Comparison of ENCODE assay signal across 20 cellular contexts in genomic region chr15:70083423-70083822, GRCh38. TPM values are rescaled to one million over a fixed set of nuclear protein-coding genes. Genes with fewer than 3 reads are reported as not detected.
DNase-seq lines count a peak whose midpoint lies in the region; ATAC-seq, FAIRE-seq and TF ChIP-seq lines count a peak whose summit lies in the region.
"Had no signal": no experiment of that assay in that cellular context is flagged by ENCODE, and none has a peak within 500 bp of the region (broad histone marks: within the 10 kb centered on the region; RNA-seq: fewer than 3 reads in every experiment).

No MANE protein-coding gene starts in this region.

- CTCF ChIA-PET in H1 (lab: Charles Lee; ENCODE audit: partially characterized antibody) = interaction anchor here (0.8 to 1.4 kb wide), 5 partner anchors 9 to 57 kb away, joined by 3 to 7 read pairs (median 3); partner anchors contain the start of gene TLE3

- H3K18ac ChIP-seq in H1 (ENCODE audit: extremely low read depth, low read length) = no peak overlapping the region; the same call in 1 of the 2 replicates

- H3K4me1 ChIP-seq in H1 (replicated peaks in 1 of 4; ENCODE audit: control insufficient read depth in 3 of 4, insufficient read depth in 4 of 4, low read length in 3 of 4) = peaks cover 16 to 57% (median 48%) of the 10 kb centered on the region in 4 experiments

- no peak overlapping the region for H2BK15ac ChIP-seq in H1 (ENCODE audit: low read length)

- no peak overlapping the region for H2AFZ ChIP-seq in H1 (ENCODE audit: low read length)

- no peak overlapping the region for H3K56ac ChIP-seq in H1 (replicated peaks; ENCODE audit: insufficient read length, low read depth, low read length)

- H3K23ac ChIP-seq in H1 (ENCODE audit: insufficient read length) = no peak overlapping the region

- peak overlapping the region; percentile 66 for H3K27ac Mint-ChIP-seq in stimulated activated naive CD8-positive, alpha-beta T cell treated with anti-CD3 and anti-CD28 coated beads, Interleukin-15, Interleukin-2, amounts not matched to agents 100 ng/mL and 50 ng/mL, for 24 hours
- peak overlapping the region in 1 of 2 donors; percentile 48 for H3K27ac Mint-ChIP-seq in stimulated activated naive CD8-positive, alpha-beta T cell treated with anti-CD3 and anti-CD28 coated beads, Interleukin-15, amount 100 ng/mL, for 72 hours
- H3K27ac Mint-ChIP-seq: activated CD4-positive, alpha-beta T cell treated with anti-CD3 and anti-CD28 coated beads for 36 hours; activated T-helper 1 cell treated with anti-CD3 and anti-CD28 coated beads, Interleukin-12 subunit alpha, Interleukin-12 subunit beta, Interleukin-2, Interleukin-4 antibody, amounts not matched to agents 30 ng/mL and 10 ng/mL and 1 ng/mL, durations not matched to agents 14 hours and 24 hours and 36 hours had no signal

- no peaks in the 10 kb centered on the region for H3K27me3 Mint-ChIP-seq in stimulated activated naive CD8-positive, alpha-beta T cell treated with anti-CD3 and anti-CD28 coated beads, Interleukin-15, Interleukin-2, amounts not matched to agents 100 ng/mL and 50 ng/mL, for 24 hours
- H3K27me3 Mint-ChIP-seq in stimulated activated naive CD8-positive, alpha-beta T cell treated with anti-CD3 and anti-CD28 coated beads, Interleukin-15, amount 100 ng/mL, for 72 hours = no peaks in the 10 kb centered on the region
- H3K27me3 Mint-ChIP-seq: activated CD4-positive, alpha-beta T cell treated with anti-CD3 and anti-CD28 coated beads for 36 hours had no signal

- H2AK5ac ChIP-seq in H1 (ENCODE audit: low read depth, low read length) = 0 out of 2 replicates have a peak overlapping the region, but pooled peaks have one; percentile 71

- no peak overlapping the region for H2BK20ac ChIP-seq in H1 (ENCODE audit: low read length)

- no peak overlapping the region for H3K14ac ChIP-seq in H1 (ENCODE audit: insufficient read length)

- peak overlapping the region; percentile 82 for H2BK120ac ChIP-seq in H1 (replicated peaks; ENCODE audit: low read depth, low read length)

- peaks cover 52% of the 10 kb centered on the region for H3K4me1 Mint-ChIP-seq in stimulated activated naive CD8-positive, alpha-beta T cell treated with anti-CD3 and anti-CD28 coated beads, Interleukin-15, Interleukin-2, amounts not matched to agents 100 ng/mL and 50 ng/mL, for 24 hours (ENCODE audit: low read depth)
- H3K4me1 Mint-ChIP-seq in stimulated activated naive CD8-positive, alpha-beta T cell treated with anti-CD3 and anti-CD28 coated beads, Interleukin-15, amount 100 ng/mL, for 72 hours = peaks cover 78% of the 10 kb centered on the region

- no peak overlapping the region for H4K8ac ChIP-seq in H1 (ENCODE audit: extremely low read depth, insufficient read depth, low read length)

- DNase-seq in stimulated activated naive CD8-positive, alpha-beta T cell treated with anti-CD3 and anti-CD28 coated beads, Interleukin-15, Interleukin-2, amounts not matched to agents 100 U/mL and 50 U/mL, for 24 hours = no peak
- DNase-seq in NCI-H82 (lab: John Stamatoyannopoulos, UW) (peak; percentile 77), H1 (ENCODE audit: low read depth in 1 of 2, low spot score in 2 of 2) (no peak)
- no peak for DNase-seq in stimulated activated naive CD8-positive, alpha-beta T cell treated with anti-CD3 and anti-CD28 coated beads, Interleukin-15, amount 100 ng/mL, for 72 hours
- DNase-seq in activated CD8-positive, alpha-beta memory T cell treated with anti-CD3 and anti-CD28 coated beads, Interleukin-2, amount 50 U/mL, for 48 hours = no peak
- DNase-seq: activated CD4-positive, alpha-beta T cell treated with anti-CD3 and anti-CD28 coated beads for 36 hours; BE2C; erythroblast; NCI-H187 treated with DMSO at 0.1 percent for 48 hours; right lobe of liver; SHP77; stimulated activated CD4-positive, alpha-beta T cell treated with anti-CD3 and anti-CD28 coated beads, Interleukin-2, amount 100 ng/mL, for 48 hours; stimulated activated CD8-positive, alpha-beta memory T cell treated with anti-CD3 and anti-CD28 coated beads, Interleukin-4, amount 100 ng/mL, for 48 hours; thyroid gland had no signal

- no peak overlapping the region for H3K4ac ChIP-seq in H1 (replicated peaks; ENCODE audit: insufficient read length, low read depth, low read length)

- H4K5ac ChIP-seq in H1 (ENCODE audit: insufficient read length, low read depth, low read length) = no peak overlapping the region

- H4K91ac ChIP-seq in H1 (replicated peaks; ENCODE audit: insufficient read length, low read length) = no peak overlapping the region

- H3K36me3 ChIP-seq in H1 (ENCODE audit: control insufficient read depth in 2 of 4, insufficient read depth in 4 of 4, low read length in 3 of 4) = peaks cover 0 to 75% (median 5%) of the 10 kb centered on the region in 4 experiments; a peak in 7 of 8 replicates

- ATAC-seq in stimulated activated naive CD8-positive, alpha-beta T cell treated with anti-CD3 and anti-CD28 coated beads, Interleukin-15, Interleukin-2, amounts not matched to agents 100 U/mL and 50 U/mL, for 24 hours = no peak
- no peak for ATAC-seq in stimulated activated naive CD8-positive, alpha-beta T cell treated with anti-CD3 and anti-CD28 coated beads, Interleukin-15, amount 100 ng/mL, for 72 hours
- no peak for ATAC-seq in HG03095 (IDR thresholded peaks at IDR 0.05; ENCODE audit: unreplicated experiment)
- ATAC-seq in HG02973 (IDR thresholded peaks at IDR 0.05; ENCODE audit: unreplicated experiment) = no peak
- ATAC-seq: right lobe of liver had no signal

- H3K36me3 Mint-ChIP-seq in stimulated activated naive CD8-positive, alpha-beta T cell treated with anti-CD3 and anti-CD28 coated beads, Interleukin-15, Interleukin-2, amounts not matched to agents 100 ng/mL and 50 ng/mL, for 24 hours (ENCODE audit: low read depth) = peaks cover 79% of the 10 kb centered on the region

- no peak for TF ChIP-seq CTCF in H1 (IDR thresholded peaks at IDR 0.05; ENCODE audit: control extremely low read depth in 1 of 3, insufficient read depth in 1 of 3, low read depth in 1 of 3, low read length in 3 of 3)

- POLR2A ChIA-PET in H1 (lab: Charles Lee; ENCODE audit: partially characterized antibody) = interaction anchor here (1.1 to 8.8 kb wide), 4 partner anchors 14 to 243 kb away, joined by 3 to 136 read pairs (median 3); partner anchors contain the start of gene TLE3

- TF ChIP-seq EP300 in H1 (IDR thresholded peaks at IDR 0.05; ENCODE audit: borderline replicate concordance in 1 of 2, low read depth in 2 of 2, low read length in 2 of 2) = no peak; a peak in 1 of 3 replicates

- no CpG with 5 or more reads among the region's 1 CpG for WGBS in H1 (ENCODE audit: extremely low coverage in 1 of 2, insufficient coverage in 1 of 2, insufficient read length in 1 of 2, insufficient replicate concordance in 2 of 2, low coverage in 1 of 2, low lambda C conversion rate in 2 of 2, missing lambda C conversion rate in 1 of 2), 2 experiments

- FAIRE-seq in H1 (lab: Jason Lieb, UNC) = peak; percentile 7
- FAIRE-seq: colon, islet of Langerhans had no signal

- H3K27ac ChIP-seq in H1 (ENCODE audit: low read depth, low read length) = no peak overlapping the region
- H3K27ac ChIP-seq: right lobe of liver, thyroid gland had no signal

- TF ChIP-seq RAD21 in H1 (IDR thresholded peaks at IDR 0.05 in 1 of 2, conservative IDR thresholded peaks at IDR 0.05 in 1 of 2; ENCODE audit: low read depth in 2 of 2, low read length in 2 of 2) = no peak

- H3K23me2 ChIP-seq in H1 (ENCODE audit: low read depth, low read length) = no peaks in the 10 kb centered on the region; the same call in 1 of the 2 replicates

- peaks cover 24 to 93% of the 10 kb centered on the region in 2 experiments for H3K79me2 ChIP-seq in H1 (ENCODE audit: control insufficient read depth in 1 of 2, insufficient read depth in 2 of 2, low read length in 2 of 2)

- peak overlapping the region; percentile 63 to 68 for H3K4me2 ChIP-seq in H1 (ENCODE audit: insufficient read depth in 1 of 2, low read depth in 2 of 2, low read length in 2 of 2)

- H4K20me1 ChIP-seq in H1 (replicated peaks in 1 of 2; ENCODE audit: control insufficient read depth in 1 of 2, insufficient read depth in 2 of 2, low read length in 2 of 2) = peaks cover 11 to 19% of the 10 kb centered on the region in 2 experiments

- H2BK12ac ChIP-seq in H1 (ENCODE audit: low read depth, low read length) = no peak overlapping the region

- H3K4me3 Mint-ChIP-seq in stimulated activated naive CD8-positive, alpha-beta T cell treated with anti-CD3 and anti-CD28 coated beads, Interleukin-15, Interleukin-2, amounts not matched to agents 100 ng/mL and 50 ng/mL, for 24 hours = peak overlapping the region; percentile 39
- H3K4me3 Mint-ChIP-seq in stimulated activated naive CD8-positive, alpha-beta T cell treated with anti-CD3 and anti-CD28 coated beads, Interleukin-15, amount 100 ng/mL, for 72 hours = peak overlapping the region; percentile 14 to 32
- H3K4me3 Mint-ChIP-seq: activated CD4-positive, alpha-beta T cell treated with anti-CD3 and anti-CD28 coated beads for 36 hours had no signal

- peak overlapping the region in 1 of 4 experiments; percentile 44; a peak in 1 of 7 replicates for H3K9ac ChIP-seq in H1 (replicated peaks in 1 of 4; ENCODE audit: extremely low read depth in 1 of 4, low read depth in 3 of 4, low read length in 3 of 4)

- H3K9me3 ChIP-seq in H1 (ENCODE audit: insufficient read depth in 2 of 2, low read depth in 1 of 2, low read length in 1 of 2) = no peaks in the 10 kb centered on the region
- H3K9me3 ChIP-seq: BE2C, right lobe of liver, thyroid gland had no signal

- no peaks in the 10 kb centered on the region for H3K27me3 ChIP-seq in H1 (replicated peaks in 1 of 4; ENCODE audit: control insufficient read depth in 3 of 4, extremely low read depth in 1 of 4, insufficient read depth in 3 of 4, low read length in 3 of 4)
- H3K27me3 ChIP-seq: BE2C, right lobe of liver, thyroid gland had no signal

- peak overlapping the region in 3 of 4 experiments; percentile 17 to 44 (median 19); a peak in 6 of 8 replicates for H3K4me3 ChIP-seq in H1 (ENCODE audit: extremely low read depth in 1 of 4, insufficient read depth in 2 of 4, low read depth in 3 of 4, low read length in 4 of 4)
- H3K4me3 ChIP-seq: right lobe of liver, thyroid gland had no signal

- peaks cover 24% of the 10 kb centered on the region; the same call in 1 of the 2 replicates for H3K79me1 ChIP-seq in H1 (ENCODE audit: low read depth, low read length)

- H3K9me3 Mint-ChIP-seq in stimulated activated naive CD8-positive, alpha-beta T cell treated with anti-CD3 and anti-CD28 coated beads, Interleukin-15, Interleukin-2, amounts not matched to agents 100 ng/mL and 50 ng/mL, for 24 hours = no peaks in the 10 kb centered on the region
- no peaks in the 10 kb centered on the region for H3K9me3 Mint-ChIP-seq in stimulated activated naive CD8-positive, alpha-beta T cell treated with anti-CD3 and anti-CD28 coated beads, Interleukin-15, amount 100 ng/mL, for 72 hours
- H3K9me3 Mint-ChIP-seq: activated T-helper 1 cell treated with anti-CD3 and anti-CD28 coated beads, Interleukin-12 subunit alpha, Interleukin-12 subunit beta, Interleukin-2, Interleukin-4 antibody, amounts not matched to agents 30 ng/mL and 10 ng/mL and 1 ng/mL, durations not matched to agents 14 hours and 24 hours and 36 hours had no signal

- no peak for TF ChIP-seq POLR2A in H1 (IDR thresholded peaks at IDR 0.05; ENCODE audit: control extremely low read depth in 1 of 2, low read depth in 2 of 2, low read length in 2 of 2)

- peak overlapping the region; percentile 88; the same call in 1 of the 2 replicates for H2BK5ac ChIP-seq in H1 (ENCODE audit: low read depth, low read length)

RNA-seq across cellular contexts. Expression of gene TLE3, which starts 14.3 kb away (rescaled TPM):
- 61.2 and 67.5 TPM in 2 replicates for total RNA-seq in H1 (2021; fragmentation: NEBNext Ultra II Directional; extraction: Animal tissue kit (Norgen Biotek cat#: 25700))
- polyA plus RNA-seq in H1 (2011; rRNA removed) = 25.1 and 50.3 TPM in 2 replicates
- polyA plus RNA-seq in H1 (2011; cell fraction: cytosol; rRNA removed) = 33.9 TPM
- 74.7 TPM for polyA plus RNA-seq in H1 (2011; cell fraction: nucleus; rRNA removed)
- polyA plus RNA-seq in H1 (2012, experiment 1 of 2) = 51.9 to 54.9 TPM (median 54.2 TPM) in 4 replicates
- polyA plus RNA-seq in H1 (2012, experiment 2 of 2) = 50.8 TPM
- 27.6 TPM for polyA plus RNA-seq in H1 (2013, experiment 1 of 2)
- polyA plus RNA-seq in H1 (2013, experiment 2 of 2) = 25.2 TPM
- polyA minus RNA-seq in H1 (2011; rRNA and poly(A)+ RNA removed) = 68.7 and 75.5 TPM in 2 replicates
- 62.8 TPM for polyA minus RNA-seq in H1 (2011; cell fraction: cytosol; rRNA and poly(A)+ RNA removed)
- polyA minus RNA-seq in H1 (2011; cell fraction: nucleus; rRNA and poly(A)+ RNA removed) = 101 TPM
